Comparison of ENCODE assay signal across 29 cellular contexts in the genomic region with DNA sequence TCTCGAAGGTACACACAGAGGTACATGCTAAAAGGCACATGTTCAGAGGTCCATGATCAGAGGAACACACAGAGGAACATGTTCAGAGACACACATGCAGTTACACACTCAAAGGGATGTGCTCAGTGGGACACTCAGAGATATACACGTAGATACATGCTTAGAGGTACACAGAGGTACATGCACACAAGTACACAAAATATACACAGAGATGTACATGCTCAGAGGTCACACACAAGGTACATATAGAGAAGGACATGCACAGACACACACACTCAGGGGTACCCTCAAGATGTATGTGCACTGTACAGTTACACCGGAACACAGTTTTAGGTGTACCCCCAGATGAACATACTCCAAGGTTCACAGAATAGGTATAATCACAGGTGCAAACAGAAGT. TPM values are rescaled to one million over a fixed set of nuclear protein-coding genes. Genes with fewer than 3 reads are reported as not detected.
"Had no signal": no experiment of that assay in that cellular context is flagged by ENCODE, and none has a peak within 500 bp of the region (broad histone marks: within the 10 kb centered on the region; RNA-seq: fewer than 3 reads in every experiment).

No MANE protein-coding gene starts in this region.

- FAIRE-seq: frontal cortex had no signal

- H3K4me1 Mint-ChIP-seq: activated CD4-positive, alpha-beta T cell treated with anti-CD3 and anti-CD28 coated beads for 36 hours; activated CD4-positive, alpha-beta T cell treated with anti-CD3 and anti-CD28 coated beads, Interleukin-2, amount 10 ng/mL, durations not matched to agents 24 days and 14 days; activated naive CD4-positive, alpha-beta T cell treated with anti-CD3 and anti-CD28 coated beads, Interleukin-2, amount 50 U/mL, for 24 hours; activated naive CD8-positive, alpha-beta T cell treated with anti-CD3 and anti-CD28 coated beads for 36 hours; activated naive CD8-positive, alpha-beta T cell treated with anti-CD3 and anti-CD28 coated beads, Interleukin-2, amount 50 U/mL, for 24 hours; activated T-helper 17 cell treated with anti-CD3 and anti-CD28 coated beads, Interleukin-2, amount 50 U/mL, for 72 hours; brain; endodermal cell had no signal

- H3K4me3 Mint-ChIP-seq: activated CD4-positive, alpha-beta memory T cell treated with anti-CD3 and anti-CD28 coated beads for 36 hours; activated CD4-positive, alpha-beta T cell treated with anti-CD3 and anti-CD28 coated beads for 36 hours; activated CD4-positive, alpha-beta T cell treated with anti-CD3 and anti-CD28 coated beads, Interleukin-2, amount 10 ng/mL, durations not matched to agents 24 days and 14 days; activated CD8-positive, alpha-beta T cell treated with anti-CD3 and anti-CD28 coated beads, Interleukin-2, amount 10 ng/mL, durations not matched to agents 7 days and 5 days; activated naive CD4-positive, alpha-beta T cell treated with anti-CD3 and anti-CD28 coated beads for 36 hours; activated naive CD4-positive, alpha-beta T cell treated with anti-CD3 and anti-CD28 coated beads, Interleukin-2, amount 50 U/mL, for 24 hours; activated naive CD8-positive, alpha-beta T cell treated with anti-CD3 and anti-CD28 coated beads for 36 hours; activated naive CD8-positive, alpha-beta T cell treated with anti-CD3 and anti-CD28 coated beads, Interleukin-2, amount 50 U/mL, for 24 hours; activated T-cell treated with anti-CD3 and anti-CD28 coated beads, Interleukin-2, amount 50 U/mL, for 4 hours; activated T-helper 17 cell treated with anti-CD3 and anti-CD28 coated beads, Interleukin-2, amount 50 U/mL, for 72 hours; brain; dendritic cell treated with granulocyte-macrophage colony-stimulating factor and Interleukin-4, amounts not matched to agents 40 ng/mL and 50 ng/mL, for 4 days; endodermal cell had no signal

- ATAC-seq: activated CD4-positive, alpha-beta T cell treated with anti-CD3 and anti-CD28 coated beads for 36 hours; activated CD8-positive, alpha-beta T cell treated with anti-CD3 and anti-CD28 coated beads, Interleukin-2, amount 10 ng/mL, durations not matched to agents 7 days and 5 days; activated naive CD8-positive, alpha-beta T cell treated with anti-CD3 and anti-CD28 coated beads, Interleukin-2, amount 50 U/mL, for 24 hours; activated T-cell treated with anti-CD3 and anti-CD28 coated beads, Interleukin-2, amount 50 U/mL, for 4 hours; activated T-helper 17 cell treated with anti-CD3 and anti-CD28 coated beads, Interleukin-2, amount 50 U/mL, for 72 hours; heart left ventricle had no signal

- H3K27me3 Mint-ChIP-seq: activated naive CD8-positive, alpha-beta T cell treated with anti-CD3 and anti-CD28 coated beads for 36 hours; activated naive CD8-positive, alpha-beta T cell treated with anti-CD3 and anti-CD28 coated beads, Interleukin-2, amount 50 U/mL, for 24 hours had no signal

- H3K27ac Mint-ChIP-seq: activated CD4-positive, alpha-beta memory T cell treated with anti-CD3 and anti-CD28 coated beads for 36 hours; activated CD4-positive, alpha-beta T cell treated with anti-CD3 and anti-CD28 coated beads for 36 hours; activated CD4-positive, alpha-beta T cell treated with anti-CD3 and anti-CD28 coated beads, Interleukin-2, amount 10 ng/mL, durations not matched to agents 24 days and 14 days; activated CD8-positive, alpha-beta T cell treated with anti-CD3 and anti-CD28 coated beads, Interleukin-2, amount 10 ng/mL, durations not matched to agents 7 days and 5 days; activated naive CD4-positive, alpha-beta T cell treated with anti-CD3 and anti-CD28 coated beads for 36 hours; activated naive CD4-positive, alpha-beta T cell treated with anti-CD3 and anti-CD28 coated beads, Interleukin-2, amount 50 U/mL, for 24 hours; activated naive CD8-positive, alpha-beta T cell treated with anti-CD3 and anti-CD28 coated beads for 36 hours; activated naive CD8-positive, alpha-beta T cell treated with anti-CD3 and anti-CD28 coated beads, Interleukin-2, amount 50 U/mL, for 24 hours; activated T-helper 17 cell treated with anti-CD3 and anti-CD28 coated beads, Interleukin-2, amount 50 U/mL, for 72 hours; brain; dendritic cell treated with granulocyte-macrophage colony-stimulating factor and Interleukin-4, amounts not matched to agents 40 ng/mL and 50 ng/mL, for 4 days; endodermal cell had no signal

- DNase-seq: activated CD4-positive, alpha-beta memory T cell treated with anti-CD3 and anti-CD28 coated beads for 36 hours; activated CD4-positive, alpha-beta T cell treated with anti-CD3 and anti-CD28 coated beads for 36 hours; activated CD4-positive, alpha-beta T cell treated with anti-CD3 and anti-CD28 coated beads, Interleukin-2, amount 10 ng/mL, durations not matched to agents 24 days and 14 days; activated CD4-positive, CD25-positive, alpha-beta regulatory T cell; activated CD4-positive, CD25-positive, alpha-beta regulatory T cell treated with anti-CD3 and anti-CD28 coated beads, Interleukin-2, amount 50 U/mL, for 72 hours; activated CD8-positive, alpha-beta T cell treated with anti-CD3 and anti-CD28 coated beads, Interleukin-2, amount 10 ng/mL, durations not matched to agents 7 days and 5 days; activated effector memory CD4-positive, alpha-beta T cell treated with Interleukin-2 at 50 U/mL for 16 hours; activated naive CD4-positive, alpha-beta T cell treated with anti-CD3 and anti-CD28 coated beads for 36 hours; activated naive CD8-positive, alpha-beta T cell treated with anti-CD3 and anti-CD28 coated beads for 36 hours; activated naive CD8-positive, alpha-beta T cell treated with anti-CD3 and anti-CD28 coated beads, Interleukin-2, amount 50 U/mL, for 24 hours; activated T-cell treated with anti-CD3 and anti-CD28 coated beads, Interleukin-2, amount 50 U/mL, for 4 hours; amygdala; aorta; central memory CD4-positive, alpha-beta T cell; dorsolateral prefrontal cortex; effector memory CD4-positive, alpha-beta T cell; endodermal cell; foreskin fibroblast; heart left ventricle; T-helper 2 cell had no signal

RNA-seq across cellular contexts. Expression of a gene that starts 18.8 kb away (rescaled TPM):
- total RNA-seq: activated CD4-positive, alpha-beta T cell treated with anti-CD3 and anti-CD28 coated beads, Interleukin-2, amount 10 ng/mL, durations not matched to agents 24 days and 14 days; activated CD8-positive, alpha-beta T cell treated with anti-CD3 and anti-CD28 coated beads, Interleukin-2, amount 10 ng/mL, durations not matched to agents 7 days and 5 days; activated naive CD4-positive, alpha-beta T cell treated with anti-CD3 and anti-CD28 coated beads for 36 hours; activated naive CD8-positive, alpha-beta T cell treated with anti-CD3 and anti-CD28 coated beads for 36 hours; cardiac muscle cell; cerebellum; esophagus mucosa; frontal cortex; T-helper 1 cell treated with Interleukin-12 subunit alpha and Interleukin-12 subunit beta and Interleukin-4 antibody, amounts not matched to agents 30 ng/mL and 1 ng/mL, for 36 hours had no signal
